ENCODE assay signal across 14 cellular contexts in genomic region chr1:12185556-12186276, GRCh38. TPM values are rescaled to one million over a fixed set of nuclear protein-coding genes. Genes with fewer than 3 reads are reported as not detected.
DNase-seq lines count a peak whose midpoint lies in the region; ATAC-seq and TF ChIP-seq lines count a peak whose summit lies in the region.
"Had no signal": no experiment of that assay in that cellular context is flagged by ENCODE, and none has a peak within 500 bp of the region (broad histone marks: within the 10 kb centered on the region; RNA-seq: fewer than 3 reads in every experiment).

No MANE protein-coding gene starts in this region.

- H3K4me1 Mint-ChIP-seq in activated CD4-positive, alpha-beta T cell treated with anti-CD3 and anti-CD28 coated beads, Interleukin-2, amount 10 ng/mL, durations not matched to agents 7 days and 5 days: peaks cover 46% of the 10 kb centered on the region
- H3K4me1 Mint-ChIP-seq in activated CD8-positive, alpha-beta memory T cell treated with anti-CD3 and anti-CD28 coated beads, Interleukin-2, amount 10 ng/mL, durations not matched to agents 7 days and 5 days: peaks cover 42% of the 10 kb centered on the region

- no peak for DNase-seq in activated CD4-positive, alpha-beta T cell treated with anti-CD3 and anti-CD28 coated beads, Interleukin-2, amount 10 ng/mL, durations not matched to agents 7 days and 5 days
- DNase-seq in activated CD4-positive, alpha-beta T cell treated with anti-CD3 and anti-CD28 coated beads, Interleukin-2, amount 50 U/mL, for 4 hours: no peak
- DNase-seq in tibial nerve (ENCODE audit: low spot score in 2 of 2): no peak
- no peak for DNase-seq in stimulated activated naive CD4-positive, alpha-beta T cell (lab: John Stamatoyannopoulos, UW)
- DNase-seq in activated CD8-positive, alpha-beta memory T cell treated with anti-CD3 and anti-CD28 coated beads, Interleukin-2, amount 10 ng/mL, durations not matched to agents 7 days and 5 days: no peak
- DNase-seq in testis: no peak
- DNase-seq: glutamatergic neuron, NCI-H774 had no signal

- no peak for TF ChIP-seq POLR2A in tibial nerve (IDR thresholded peaks at IDR 0.05)
- TF ChIP-seq POLR2A in testis (IDR thresholded peaks at IDR 0.05): no peak

- ATAC-seq in activated CD8-positive, alpha-beta memory T cell treated with anti-CD3 and anti-CD28 coated beads, Interleukin-2, amount 10 ng/mL, durations not matched to agents 7 days and 5 days: no peak
- ATAC-seq: A549, HCT116 had no signal

- H3K9me3 Mint-ChIP-seq in activated CD4-positive, alpha-beta T cell treated with anti-CD3 and anti-CD28 coated beads, Interleukin-2, amount 10 ng/mL, durations not matched to agents 7 days and 5 days: no peaks in the 10 kb centered on the region
- no peaks in the 10 kb centered on the region for H3K9me3 Mint-ChIP-seq in activated CD8-positive, alpha-beta memory T cell treated with anti-CD3 and anti-CD28 coated beads, Interleukin-2, amount 10 ng/mL, durations not matched to agents 7 days and 5 days (ENCODE audit: low read depth)
- H3K9me3 Mint-ChIP-seq: neural crest cell had no signal

- H3K27ac ChIP-seq in esophagus (ENCODE audit: low read depth in 2 of 2, low read length in 1 of 2) (peak overlapping the region; percentile 37 to 40), muscle layer of duodenum (ENCODE audit: low read length) (peak overlapping the region; percentile 89), tibial nerve (peak overlapping the region; percentile 84 to 97 (median 87)), testis (peak overlapping the region in 1 of 2 donors; percentile 70)
- H3K27ac ChIP-seq: A549 had no signal

- no peaks in the 10 kb centered on the region for H3K27me3 Mint-ChIP-seq in activated CD4-positive, alpha-beta T cell treated with anti-CD3 and anti-CD28 coated beads, Interleukin-2, amount 10 ng/mL, durations not matched to agents 7 days and 5 days
- H3K27me3 Mint-ChIP-seq in activated CD8-positive, alpha-beta memory T cell treated with anti-CD3 and anti-CD28 coated beads, Interleukin-2, amount 10 ng/mL, durations not matched to agents 7 days and 5 days: no peaks in the 10 kb centered on the region

- H3K4me3 ChIP-seq in esophagus (ENCODE audit: low read depth in 1 of 2, low read length in 2 of 2) (no peak overlapping the region), muscle layer of duodenum (ENCODE audit: low read depth in 1 of 2, low read length in 2 of 2) (peak overlapping the region in 1 of 2 donors; percentile 30), tibial nerve (peak overlapping the region in 1 of 4 donors; percentile 24), testis (no peak overlapping the region)
- H3K4me3 ChIP-seq: A549 had no signal

- TF ChIP-seq CTCF in tibial nerve (IDR thresholded peaks at IDR 0.05): no peak
- no peak for TF ChIP-seq CTCF in testis (IDR thresholded peaks at IDR 0.05)

- no peak for TF ChIP-seq EP300 in tibial nerve (IDR thresholded peaks at IDR 0.05)

- CTCF ChIA-PET in activated CD4-positive, alpha-beta T cell treated with anti-CD3 and anti-CD28 coated beads, Interleukin-2, amount 10 ng/mL, durations not matched to agents 7 days and 5 days (lab: Charles Lee): interaction anchor here (1.3 to 6.3 kb wide), 3 partner anchors 7 to 61 kb away, joined by 3 to 26 read pairs (median 4); partner anchors contain the start of gene TNFRSF1B
- CTCF ChIA-PET in activated CD8-positive, alpha-beta memory T cell treated with anti-CD3 and anti-CD28 coated beads, Interleukin-2, amount 10 ng/mL, durations not matched to agents 7 days and 5 days (lab: Charles Lee): interaction anchor here (1.2 to 2.1 kb wide), 2 partner anchors 8 to 61 kb away, joined by 3 to 10 read pairs; no protein-coding TSS in a partner anchor

- H3K27me3 ChIP-seq in esophagus (ENCODE audit: control insufficient read depth in 1 of 2, insufficient read depth in 2 of 2, low read length in 2 of 2) (no peaks in the 10 kb centered on the region), muscle layer of duodenum (ENCODE audit: low read depth, low read length) (no peaks in the 10 kb centered on the region), tibial nerve (no peaks in the 10 kb centered on the region), testis (no peaks in the 10 kb centered on the region)

- H3K36me3 Mint-ChIP-seq in activated CD4-positive, alpha-beta T cell treated with anti-CD3 and anti-CD28 coated beads, Interleukin-2, amount 10 ng/mL, durations not matched to agents 7 days and 5 days (ENCODE audit: low read depth): peaks cover 21% of the 10 kb centered on the region
- H3K36me3 Mint-ChIP-seq in activated CD8-positive, alpha-beta memory T cell treated with anti-CD3 and anti-CD28 coated beads, Interleukin-2, amount 10 ng/mL, durations not matched to agents 7 days and 5 days: peaks cover 30% of the 10 kb centered on the region
- H3K36me3 Mint-ChIP-seq: brain had no signal

- H3K9me3 ChIP-seq in esophagus (ENCODE audit: control insufficient read depth in 2 of 2, insufficient read depth in 1 of 2, low read depth in 1 of 2, low read length in 1 of 2) (no peaks in the 10 kb centered on the region), muscle layer of duodenum (ENCODE audit: control insufficient read depth in 1 of 2, low read length in 2 of 2) (no peaks in the 10 kb centered on the region), tibial nerve (no peaks in the 10 kb centered on the region), testis (no peaks in the 10 kb centered on the region)
- H3K9me3 ChIP-seq: A549 had no signal

- intact Hi-C loops in testis (cut with DNase I; ENCODE audit: low total_unique reads): no loop called here

- no peak overlapping the region for H3K4me3 Mint-ChIP-seq in activated CD4-positive, alpha-beta T cell treated with anti-CD3 and anti-CD28 coated beads, Interleukin-2, amount 10 ng/mL, durations not matched to agents 7 days and 5 days
- H3K4me3 Mint-ChIP-seq in activated CD8-positive, alpha-beta memory T cell treated with anti-CD3 and anti-CD28 coated beads, Interleukin-2, amount 10 ng/mL, durations not matched to agents 7 days and 5 days: no peak overlapping the region
- H3K4me3 Mint-ChIP-seq: brain, neural crest cell had no signal

- no peaks in the 10 kb centered on the region for H3K36me3 ChIP-seq in esophagus (ENCODE audit: control insufficient read depth in 2 of 2, insufficient read depth in 2 of 2, low read length in 1 of 2)
- H3K36me3 ChIP-seq in muscle layer of duodenum (ENCODE audit: control insufficient read depth in 1 of 2, insufficient read depth in 2 of 2, low read length in 2 of 2): peaks cover 0 to 8% of the 10 kb centered on the region in 2 donors
- H3K36me3 ChIP-seq in tibial nerve: peaks cover 0 to 3% (median 0%) of the 10 kb centered on the region in 3 donors
- no peaks in the 10 kb centered on the region for H3K36me3 ChIP-seq in testis (ENCODE audit: low read depth, missing control alignments)

- WGBS in esophagus, 2 donors: 58 to 60% methylated on average over 16 of the region's 16 CpGs
- WGBS in tibial nerve, 2 donors: 39 to 41% methylated on average over 12 to 14 of the region's 16 CpGs
- 75 to 76% methylated on average over 15 to 16 of the region's 16 CpGs for WGBS in testis, 2 donors

- H3K27ac Mint-ChIP-seq in activated CD4-positive, alpha-beta T cell treated with anti-CD3 and anti-CD28 coated beads, Interleukin-2, amount 10 ng/mL, durations not matched to agents 7 days and 5 days: peak overlapping the region; percentile 57
- H3K27ac Mint-ChIP-seq in activated CD8-positive, alpha-beta memory T cell treated with anti-CD3 and anti-CD28 coated beads, Interleukin-2, amount 10 ng/mL, durations not matched to agents 7 days and 5 days: no peak overlapping the region

- POLR2A ChIA-PET in activated CD4-positive, alpha-beta T cell treated with anti-CD3 and anti-CD28 coated beads, Interleukin-2, amount 10 ng/mL, durations not matched to agents 7 days and 5 days (lab: Charles Lee): no interaction called here

- peaks cover 0 to 10% of the 10 kb centered on the region in 2 donors for H3K4me1 ChIP-seq in esophagus (ENCODE audit: control insufficient read depth in 2 of 2, insufficient read depth in 2 of 2, low read length in 1 of 2)
- H3K4me1 ChIP-seq in muscle layer of duodenum (ENCODE audit: control insufficient read depth in 1 of 2, insufficient read depth in 2 of 2, low read length in 2 of 2): peaks cover 17 to 66% of the 10 kb centered on the region in 2 donors
- peaks cover 0 to 90% (median 65%) of the 10 kb centered on the region in 4 donors for H3K4me1 ChIP-seq in tibial nerve
- H3K4me1 ChIP-seq in testis: peaks cover 13% of the 10 kb centered on the region

RNA-seq across cellular contexts. Expression of gene TNFRSF1B, which starts 18.9 kb away (rescaled TPM):
- total RNA-seq in activated CD4-positive, alpha-beta T cell treated with anti-CD3 and anti-CD28 coated beads, Interleukin-2, amount 10 ng/mL, durations not matched to agents 7 days and 5 days: 100 to 1,000 TPM; 167 to 190 TPM
- polyA plus RNA-seq in esophagus (1 to 10 TPM; 1.8 to 3.4 TPM), testis (ENCODE audit: insufficient read depth, low read depth, low replicate concordance) (10.6 TPM)
- total RNA-seq in tibial nerve (10 to 100 TPM; 27.4 to 62.1 (median 43.5) TPM), testis (1 to 10 TPM; 7.7 to 8.0 TPM)
- 100 to 1,000 TPM; 294 to 370 TPM for total RNA-seq in activated CD8-positive, alpha-beta memory T cell treated with anti-CD3 and anti-CD28 coated beads, Interleukin-2, amount 10 ng/mL, durations not matched to agents 7 days and 5 days

RNA-seq across cellular contexts. Expression of gene VPS13D, which starts 44.1 kb away (rescaled TPM):
- total RNA-seq in activated CD4-positive, alpha-beta T cell treated with anti-CD3 and anti-CD28 coated beads, Interleukin-2, amount 10 ng/mL, durations not matched to agents 7 days and 5 days: 10 to 100 TPM; 34.0 to 41.9 TPM
- polyA plus RNA-seq in esophagus (10 to 100 TPM; 26.3 to 36.9 TPM), testis (ENCODE audit: insufficient read depth, low read depth, low replicate concordance) (51.9 TPM)
- total RNA-seq in tibial nerve (100 to 1,000 TPM in 3 of 4 donors, 10 to 100 TPM in 1; 99.2 to 132 (median 110) TPM), testis (100 to 1,000 TPM in 1 of 2 donors, 10 to 100 TPM in 1; 86.8 to 125 TPM)
- 10 to 100 TPM; 34.6 to 38.3 TPM for total RNA-seq in activated CD8-positive, alpha-beta memory T cell treated with anti-CD3 and anti-CD28 coated beads, Interleukin-2, amount 10 ng/mL, durations not matched to agents 7 days and 5 days
